9 cellular contexts compared by ENCODE assay signal in the genomic region with DNA sequence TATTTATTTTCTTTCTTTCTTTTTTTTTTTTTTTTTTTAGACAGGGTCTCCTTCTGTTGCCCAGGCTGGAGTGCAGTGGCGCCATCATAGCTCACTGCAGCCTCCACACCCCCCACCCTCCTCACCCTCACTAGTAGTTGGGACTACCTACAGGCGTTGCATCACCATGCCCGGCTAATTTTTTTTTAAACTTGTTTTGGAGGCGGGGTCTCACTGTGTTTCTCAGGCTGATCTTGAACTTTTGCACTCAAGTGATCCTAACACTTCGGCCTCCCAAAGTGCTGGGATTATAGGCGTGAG. TPM values are rescaled to one million over a fixed set of nuclear protein-coding genes. Genes with fewer than 3 reads are reported as not detected.
DNase-seq lines count a peak whose midpoint lies in the region; ATAC-seq, FAIRE-seq and TF ChIP-seq lines count a peak whose summit lies in the region.
"Had no signal": no experiment of that assay in that cellular context is flagged by ENCODE, and none has a peak within 500 bp of the region (broad histone marks: within the 10 kb centered on the region; RNA-seq: fewer than 3 reads in every experiment).

No MANE protein-coding gene starts in this region.

- H3K4me3 ChIP-seq in left ventricle myocardium inferior: peak overlapping the region; percentile 77

- no peak for ATAC-seq in stimulated activated naive CD8-positive, alpha-beta T cell treated with anti-CD3 and anti-CD28 coated beads, Interleukin-15, Interleukin-2, amounts not matched to agents 100 U/mL and 50 U/mL, for 24 hours
- peak; percentile 29 for ATAC-seq in stimulated activated effector memory CD8-positive, alpha-beta T cell treated with anti-CD3 and anti-CD28 coated beads, Interleukin-12 subunit alpha, Interleukin-12 subunit beta, amount 100 ng/mL, for 72 hours

- TF ChIP-seq POLR2A in GM12891 (IDR thresholded peaks at IDR 0.05; ENCODE audit: low read depth, low read length): no peak

- no peak for FAIRE-seq in GM12891 (lab: Jason Lieb, UNC)

- H3K27me3 Mint-ChIP-seq in stimulated activated naive CD8-positive, alpha-beta T cell treated with anti-CD3 and anti-CD28 coated beads, Interleukin-15, Interleukin-2, amounts not matched to agents 100 ng/mL and 50 ng/mL, for 24 hours: peaks cover 26% of the 10 kb centered on the region

- no peak for TF ChIP-seq CTCF in VCaP (conservative IDR thresholded peaks at IDR 0.05)
- no peak for TF ChIP-seq CTCF in left ventricle myocardium inferior (IDR thresholded peaks at IDR 0.05; ENCODE audit: borderline replicate concordance)

- H3K4me1 ChIP-seq in left ventricle myocardium inferior: peaks cover 63% of the 10 kb centered on the region

- DNase-seq in stimulated activated naive CD8-positive, alpha-beta T cell treated with anti-CD3 and anti-CD28 coated beads, Interleukin-15, Interleukin-2, amounts not matched to agents 100 U/mL and 50 U/mL, for 24 hours: no peak
- no peak for DNase-seq in left ventricle myocardium inferior
- no peak for DNase-seq in stimulated activated effector memory CD8-positive, alpha-beta T cell treated with anti-CD3 and anti-CD28 coated beads, Interleukin-12 subunit alpha, Interleukin-12 subunit beta, amount 100 ng/mL, for 72 hours (ENCODE audit: low spot score in 2 of 2)
- DNase-seq in HCEC 1CT: no peak
- DNase-seq in GM12891 (ENCODE audit: insufficient read length, low spot score): no peak
- DNase-seq in globus pallidus (ENCODE audit: low spot score): no peak

- no peaks in the 10 kb centered on the region for H3K9me3 Mint-ChIP-seq in stimulated activated naive CD8-positive, alpha-beta T cell treated with anti-CD3 and anti-CD28 coated beads, Interleukin-15, Interleukin-2, amounts not matched to agents 100 ng/mL and 50 ng/mL, for 24 hours
- no peaks in the 10 kb centered on the region for H3K9me3 Mint-ChIP-seq in stimulated activated effector memory CD8-positive, alpha-beta T cell treated with anti-CD3 and anti-CD28 coated beads, Interleukin-12 subunit alpha, Interleukin-12 subunit beta, amount 100 ng/mL, for 72 hours
- H3K9me3 Mint-ChIP-seq: activated naive CD4-positive, alpha-beta T cell treated with anti-CD3 and anti-CD28 coated beads, Interleukin-2, amount 50 U/mL, for 72 hours had no signal

- peaks cover 47% of the 10 kb centered on the region for H3K27me3 ChIP-seq in left ventricle myocardium inferior (ENCODE audit: low read depth)

- no peak overlapping the region for H3K27ac Mint-ChIP-seq in stimulated activated naive CD8-positive, alpha-beta T cell treated with anti-CD3 and anti-CD28 coated beads, Interleukin-15, Interleukin-2, amounts not matched to agents 100 ng/mL and 50 ng/mL, for 24 hours
- no peak overlapping the region for H3K27ac Mint-ChIP-seq in stimulated activated effector memory CD8-positive, alpha-beta T cell treated with anti-CD3 and anti-CD28 coated beads, Interleukin-12 subunit alpha, Interleukin-12 subunit beta, amount 100 ng/mL, for 72 hours
- H3K27ac Mint-ChIP-seq: activated naive CD4-positive, alpha-beta T cell treated with anti-CD3 and anti-CD28 coated beads, Interleukin-2, amount 50 U/mL, for 72 hours had no signal

- no peaks in the 10 kb centered on the region for H3K9me3 ChIP-seq in left ventricle myocardium inferior (replicated peaks)

- H3K36me3 ChIP-seq in left ventricle myocardium inferior: no peaks in the 10 kb centered on the region

- peak overlapping the region; percentile 93 for H3K27ac ChIP-seq in VCaP
- peak overlapping the region; percentile 97 for H3K27ac ChIP-seq in left ventricle myocardium inferior (replicated peaks)

- H3K4me3 Mint-ChIP-seq in stimulated activated naive CD8-positive, alpha-beta T cell treated with anti-CD3 and anti-CD28 coated beads, Interleukin-15, Interleukin-2, amounts not matched to agents 100 ng/mL and 50 ng/mL, for 24 hours: peak overlapping the region; percentile 70
- H3K4me3 Mint-ChIP-seq in stimulated activated effector memory CD8-positive, alpha-beta T cell treated with anti-CD3 and anti-CD28 coated beads, Interleukin-12 subunit alpha, Interleukin-12 subunit beta, amount 100 ng/mL, for 72 hours: peak overlapping the region; percentile 55

- no peaks in the 10 kb centered on the region for H3K4me1 Mint-ChIP-seq in stimulated activated naive CD8-positive, alpha-beta T cell treated with anti-CD3 and anti-CD28 coated beads, Interleukin-15, Interleukin-2, amounts not matched to agents 100 ng/mL and 50 ng/mL, for 24 hours (ENCODE audit: low read depth)
- peaks cover 6% of the 10 kb centered on the region for H3K4me1 Mint-ChIP-seq in stimulated activated effector memory CD8-positive, alpha-beta T cell treated with anti-CD3 and anti-CD28 coated beads, Interleukin-12 subunit alpha, Interleukin-12 subunit beta, amount 100 ng/mL, for 72 hours

- no peaks in the 10 kb centered on the region for H3K36me3 Mint-ChIP-seq in stimulated activated naive CD8-positive, alpha-beta T cell treated with anti-CD3 and anti-CD28 coated beads, Interleukin-15, Interleukin-2, amounts not matched to agents 100 ng/mL and 50 ng/mL, for 24 hours (ENCODE audit: low read depth)
- no peaks in the 10 kb centered on the region for H3K36me3 Mint-ChIP-seq in stimulated activated effector memory CD8-positive, alpha-beta T cell treated with anti-CD3 and anti-CD28 coated beads, Interleukin-12 subunit alpha, Interleukin-12 subunit beta, amount 100 ng/mL, for 72 hours
- H3K36me3 Mint-ChIP-seq: activated naive CD4-positive, alpha-beta T cell treated with anti-CD3 and anti-CD28 coated beads, Interleukin-2, amount 50 U/mL, for 72 hours had no signal

- intact Hi-C loops in left ventricle myocardium inferior (cut with micrococcal nuclease): no loop called here

TF ChIP-seq in GM12891, 5 proteins besides CTCF, POLR2A, EP300 and RAD21:
- no peak for TF ChIP-seq POLR2AphosphoS5 (IDR thresholded peaks at IDR 0.05; ENCODE audit: low read depth, low read length)
- TF ChIP-seq POU2F2 (IDR thresholded peaks at IDR 0.05; ENCODE audit: low read depth, low read length): no peak
- no peak for TF ChIP-seq SPI1 (IDR thresholded peaks at IDR 0.05; ENCODE audit: low read depth, low read length)
- no peak for TF ChIP-seq PAX5 (IDR thresholded peaks at IDR 0.05; ENCODE audit: insufficient read depth, low read length, severe bottlenecking)
- no peak for TF ChIP-seq TAF1 (IDR thresholded peaks at IDR 0.05; ENCODE audit: low read depth, low read length)
TF ChIP-seq in GM12891: peak in this region for 0.

RNA-seq across cellular contexts. Expression of gene GJA3, which starts 33.6 kb away (rescaled TPM):
- 17.6 TPM for total RNA-seq in left ventricle myocardium inferior
- polyA plus RNA-seq in GM12891 (2012; ENCODE audit: low read depth, missing spikeins): not detected
